In the genomic region with DNA sequence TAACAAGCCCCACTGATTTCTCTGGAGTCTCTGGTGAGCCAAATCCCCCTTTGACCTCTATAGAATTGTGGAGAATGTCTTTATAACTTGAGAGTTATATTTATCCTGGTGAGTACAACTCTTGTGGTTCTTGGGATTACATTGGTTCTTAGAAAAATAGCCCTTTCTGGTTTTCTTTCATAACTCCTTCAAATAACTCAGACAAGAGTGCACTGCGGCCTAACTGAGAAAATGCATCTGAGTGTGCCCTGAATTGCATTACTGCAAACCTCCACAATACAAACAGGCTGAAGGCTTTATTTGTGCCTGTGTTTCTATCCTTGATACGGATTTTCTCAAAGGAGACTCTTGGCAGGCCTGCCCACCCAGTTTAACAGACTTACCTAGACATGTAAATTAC, we compare ENCODE assay signal across 29 cellular contexts. TPM values are rescaled to one million over a fixed set of nuclear protein-coding genes. Genes with fewer than 3 reads are reported as not detected.
DNase-seq lines count a peak whose midpoint lies in the region; ATAC-seq and TF ChIP-seq lines count a peak whose summit lies in the region.
"Had no signal": no experiment of that assay in that cellular context is flagged by ENCODE, and none has a peak within 500 bp of the region (broad histone marks: within the 10 kb centered on the region; RNA-seq: fewer than 3 reads in every experiment).

No MANE protein-coding gene starts in this region.

- peaks cover 10% of the 10 kb centered on the region for H3K79me2 ChIP-seq in GM23338 (replicated peaks; ENCODE audit: insufficient read depth)

- no peak for DNase-seq in GM23338 (ENCODE audit: low spot score)
- DNase-seq in T-helper 17 cell: no peak
- DNase-seq in endodermal cell: no peak
- DNase-seq in osteocyte (ENCODE audit: extremely low spot score, unreplicated experiment): no peak
- no peak for DNase-seq in COLO668 (lab: John Stamatoyannopoulos, UW; ENCODE audit: unreplicated experiment)
- no peak for DNase-seq in T-helper 1 cell
- DNase-seq: activated B cell treated with CpG ODN at 0.5 μM for 24 hours; activated CD4-positive, alpha-beta T cell treated with anti-CD3 and anti-CD28 coated beads, Interleukin-2, amount 50 U/mL, for 1 hour; activated CD8-positive, alpha-beta memory T cell treated with anti-CD3 and anti-CD28 coated beads, Interleukin-2, amount 10 ng/mL, durations not matched to agents 7 days and 5 days; activated T-cell treated with anti-CD3 and anti-CD28 coated beads, Interleukin-2, amount 50 U/mL, for 48 hours; adrenal gland; CD4-positive, CD25-positive, alpha-beta regulatory T cell; DMS153; effector memory CD8-positive, alpha-beta T cell; foreskin fibroblast; GM23248; NCI-H1048; NCI-H1694 treated with DMSO at 0.1 percent for 48 hours; NCI-H526 treated with DMSO at 0.1 percent for 48 hours; pancreas; right cardiac atrium; stimulated activated CD4-positive, alpha-beta T cell treated with anti-CD3 and anti-CD28 coated beads, Interleukin-4, amount 100 ng/mL, for 1 hour; SW 1271 had no signal

- H3K4me1 ChIP-seq in GM23338 (ENCODE audit: insufficient read depth) (peaks cover 10% of the 10 kb centered on the region), endodermal cell (ENCODE audit: control insufficient read depth, insufficient read depth, low read length) (no peaks in the 10 kb centered on the region)
- H3K4me1 ChIP-seq: adrenal gland, pancreas, suprapubic skin, vagina had no signal

- 64 to 100% methylated on average over 1 to 2 of the region's 2 CpGs for WGBS in endodermal cell (ENCODE audit: insufficient coverage in 1 of 2, insufficient read length in 1 of 2), 2 experiments

- no peaks in the 10 kb centered on the region for H3K9me3 ChIP-seq in T-helper 17 cell (ENCODE audit: control insufficient read depth, low read length, poor library complexity, severe bottlenecking)
- no peaks in the 10 kb centered on the region for H3K9me3 ChIP-seq in endodermal cell (ENCODE audit: control insufficient read depth, low read length)
- H3K9me3 ChIP-seq: adrenal gland, pancreas, suprapubic skin, vagina had no signal

- TF ChIP-seq CTCF in GM23338 (conservative IDR thresholded peaks at IDR 0.05; ENCODE audit: low read depth in 2 of 2) (no peak), endodermal cell (conservative IDR thresholded peaks at IDR 0.05) (peak; percentile 10), osteocyte (IDR thresholded peaks at IDR 0.05) (no peak)

- H3K4me3 Mint-ChIP-seq in GM23338 (peak overlapping the region; percentile 34; the same call in 1 of the 3 replicates), T-helper 17 cell (peak overlapping the region; percentile 5), endodermal cell (peak overlapping the region; percentile 73), osteocyte (ENCODE audit: unreplicated experiment) (no peak overlapping the region)
- H3K4me3 Mint-ChIP-seq: activated B cell treated with CpG ODN at 0.5 μM for 24 hours; activated CD8-positive, alpha-beta memory T cell treated with anti-CD3 and anti-CD28 coated beads, Interleukin-2, amount 10 ng/mL, durations not matched to agents 7 days and 5 days; effector memory CD8-positive, alpha-beta T cell had no signal

- H3K4me1 Mint-ChIP-seq in GM23338: peaks cover 8% of the 10 kb centered on the region
- H3K4me1 Mint-ChIP-seq in T-helper 17 cell: peaks cover 6% of the 10 kb centered on the region
- H3K4me1 Mint-ChIP-seq in endodermal cell: peaks cover 16% of the 10 kb centered on the region
- peaks cover 14% of the 10 kb centered on the region for H3K4me1 Mint-ChIP-seq in osteocyte (ENCODE audit: unreplicated experiment)

- H3F3A ChIP-seq in GM23338 (replicated peaks; ENCODE audit: low read depth): no peaks in the 10 kb centered on the region

- ATAC-seq in GM23338 (no peak), T-helper 17 cell (no peak), HG02970 (IDR thresholded peaks at IDR 0.05; ENCODE audit: low FRiP score, unreplicated experiment) (no peak), HG02759 (IDR thresholded peaks at IDR 0.05; ENCODE audit: unreplicated experiment) (no peak)
- ATAC-seq: activated CD8-positive, alpha-beta memory T cell treated with anti-CD3 and anti-CD28 coated beads, Interleukin-2, amount 10 ng/mL, durations not matched to agents 7 days and 5 days; effector memory CD8-positive, alpha-beta T cell; Panc1; pancreas; right cardiac atrium had no signal

- no peaks in the 10 kb centered on the region for H3K9me2 ChIP-seq in GM23338 (ENCODE audit: insufficient read depth)

- H3K4me2 ChIP-seq in GM23338: no peak overlapping the region

- no peaks in the 10 kb centered on the region for H3K27me3 Mint-ChIP-seq in GM23338 (ENCODE audit: insufficient read depth, low read depth, poor library complexity)
- peaks cover 5% of the 10 kb centered on the region for H3K27me3 Mint-ChIP-seq in T-helper 17 cell
- no peaks in the 10 kb centered on the region for H3K27me3 Mint-ChIP-seq in endodermal cell (ENCODE audit: insufficient read depth)
- H3K27me3 Mint-ChIP-seq in osteocyte (ENCODE audit: unreplicated experiment): no peaks in the 10 kb centered on the region
- H3K27me3 Mint-ChIP-seq: CD4-positive, CD25-positive, alpha-beta regulatory T cell had no signal

- H3K27ac ChIP-seq in GM23338 (ENCODE audit: low read depth) (peak overlapping the region; percentile 80), endodermal cell (ENCODE audit: low read depth, low read length) (no peak overlapping the region)
- H3K27ac ChIP-seq: adrenal gland, coronary artery, GM23248, pancreas, suprapubic skin, vagina had no signal

- H3K9me3 Mint-ChIP-seq in GM23338 (no peaks in the 10 kb centered on the region; the same call in 2 of the 3 replicates), endodermal cell (peaks cover 21% of the 10 kb centered on the region), osteocyte (ENCODE audit: unreplicated experiment) (peaks cover 5% of the 10 kb centered on the region)
- H3K9me3 Mint-ChIP-seq: activated B cell treated with CpG ODN at 0.5 μM for 24 hours; effector memory CD8-positive, alpha-beta T cell had no signal

- H3K9ac ChIP-seq in endodermal cell (ENCODE audit: extremely low read depth, low read length, poor library complexity, severe bottlenecking): no peak overlapping the region
- H3K9ac ChIP-seq: GM23248 had no signal

- peaks cover 33% of the 10 kb centered on the region for H3K36me3 Mint-ChIP-seq in GM23338 (ENCODE audit: low read depth)
- no peaks in the 10 kb centered on the region for H3K36me3 Mint-ChIP-seq in T-helper 17 cell (ENCODE audit: low read depth)
- H3K36me3 Mint-ChIP-seq in endodermal cell (ENCODE audit: low read depth): peaks cover 26% of the 10 kb centered on the region
- peaks cover 10% of the 10 kb centered on the region for H3K36me3 Mint-ChIP-seq in osteocyte (ENCODE audit: unreplicated experiment)
- H3K36me3 Mint-ChIP-seq: activated CD8-positive, alpha-beta memory T cell treated with anti-CD3 and anti-CD28 coated beads, Interleukin-2, amount 10 ng/mL, durations not matched to agents 7 days and 5 days; CD4-positive, CD25-positive, alpha-beta regulatory T cell had no signal

- H4K20me1 ChIP-seq in GM23338 (replicated peaks; ENCODE audit: insufficient read depth): no peaks in the 10 kb centered on the region

- H3K36me3 ChIP-seq in GM23338 (ENCODE audit: insufficient read depth): peaks cover 7% of the 10 kb centered on the region; the same call in 1 of the 2 replicates
- peaks cover 25% of the 10 kb centered on the region for H3K36me3 ChIP-seq in endodermal cell (ENCODE audit: control insufficient read depth, insufficient read depth, low read length)
- H3K36me3 ChIP-seq: adrenal gland, pancreas, suprapubic skin, vagina had no signal

- no peak overlapping the region for H3K4me3 ChIP-seq in GM23338
- peak overlapping the region; percentile 88 for H3K4me3 ChIP-seq in endodermal cell (ENCODE audit: low read length)
- H3K4me3 ChIP-seq: adrenal gland, coronary artery, GM23248, pancreas, suprapubic skin, vagina had no signal

- H3K27me3 ChIP-seq in GM23338 (ENCODE audit: insufficient read depth) (no peaks in the 10 kb centered on the region), endodermal cell (ENCODE audit: control insufficient read depth, insufficient read depth, low read length, poor library complexity, severe bottlenecking) (no peaks in the 10 kb centered on the region)
- H3K27me3 ChIP-seq: adrenal gland, pancreas, suprapubic skin, vagina had no signal

- H2AFZ ChIP-seq in GM23338: no peak overlapping the region
- H2AFZ ChIP-seq: GM23248 had no signal

- no peak overlapping the region; the same call in 1 of the 2 replicates for H3K27ac Mint-ChIP-seq in GM23338
- no peak overlapping the region for H3K27ac Mint-ChIP-seq in T-helper 17 cell
- H3K27ac Mint-ChIP-seq in endodermal cell: peak overlapping the region; percentile 57
- peak overlapping the region; percentile 65 for H3K27ac Mint-ChIP-seq in osteocyte (ENCODE audit: unreplicated experiment)
- H3K27ac Mint-ChIP-seq: activated B cell treated with CpG ODN at 0.5 μM for 24 hours; activated CD8-positive, alpha-beta memory T cell treated with anti-CD3 and anti-CD28 coated beads, Interleukin-2, amount 10 ng/mL, durations not matched to agents 7 days and 5 days; CD4-positive, CD25-positive, alpha-beta regulatory T cell; effector memory CD8-positive, alpha-beta T cell had no signal

TF ChIP-seq in GM23338, 12 proteins besides CTCF, POLR2A, EP300 and RAD21 (continues in another document):
- no peak for TF ChIP-seq ZNF331 (CRISPR knock-in tag; IDR thresholded peaks at IDR 0.05; ENCODE audit: low read depth)
- TF ChIP-seq ZNF114 (CRISPR knock-in tag; IDR thresholded peaks at IDR 0.05): no peak
- no peak for TF ChIP-seq STAT1 (IDR thresholded peaks at IDR 0.05; ENCODE audit: unreplicated experiment)
- TF ChIP-seq POLR2AphosphoS5 (IDR thresholded peaks at IDR 0.05; ENCODE audit: low read depth): no peak

RNA-seq across cellular contexts. Expression of a gene that starts 2.7 kb away (rescaled TPM):
- total RNA-seq in GM23338 (2014; rRNA removed; shearing (Covaris generic)): 427 and 472 TPM in 2 replicates
- 682 and 714 TPM in 2 replicates for polyA plus RNA-seq in GM23338 (2016; fragmentation: Nextera tagmentation; extraction: Ambion mirVana)
- total RNA-seq in T-helper 17 cell (10 to 100 TPM in 1 of 2 donors, 1 to 10 TPM in 1; 5.7 to 32.0 TPM), endodermal cell (100 to 1,000 TPM; 595 to 651 TPM), osteocyte (216 and 224 TPM in 2 replicates)
- 492 TPM for polyA plus RNA-seq in endodermal cell (2013, experiment 1 of 2)
- polyA plus RNA-seq in endodermal cell (2013, experiment 2 of 2): 451 TPM

RNA-seq across cellular contexts. Expression of a gene that starts 22.7 kb away (rescaled TPM):
- 31.6 and 37.1 TPM in 2 replicates for total RNA-seq in GM23338 (2014; rRNA removed; shearing (Covaris generic))
- polyA plus RNA-seq in GM23338 (2016; fragmentation: Nextera tagmentation; extraction: Ambion mirVana): 174 and 184 TPM in 2 replicates
- under 1 TPM in 1 of 2 donors, not detected in 1; 0.55 TPM for total RNA-seq in T-helper 17 cell
- 100 to 1,000 TPM in 1 of 2 donors, 10 to 100 TPM in 1; 97.6 to 125 TPM for total RNA-seq in endodermal cell
- polyA plus RNA-seq in endodermal cell (2013, experiment 1 of 2): 122 TPM
- 140 TPM for polyA plus RNA-seq in endodermal cell (2013, experiment 2 of 2)
- 77.0 and 90.1 TPM in 2 replicates for total RNA-seq in osteocyte

RNA-seq across cellular contexts. Expression of a gene that starts 49.0 kb away (rescaled TPM):
- 7.3 and 16.5 TPM in 2 replicates for total RNA-seq in GM23338 (2014; rRNA removed; shearing (Covaris generic))
- 17.2 and 20.2 TPM in 2 replicates for polyA plus RNA-seq in GM23338 (2016; fragmentation: Nextera tagmentation; extraction: Ambion mirVana)
- total RNA-seq in T-helper 17 cell: not detected
- 1 to 10 TPM; 5.3 to 6.7 TPM for total RNA-seq in endodermal cell
- 55.8 TPM for polyA plus RNA-seq in endodermal cell (2013, experiment 1 of 2)
- polyA plus RNA-seq in endodermal cell (2013, experiment 2 of 2): 58.7 TPM
- total RNA-seq in osteocyte: 13.4 and 14.7 TPM in 2 replicates
- total RNA-seq: activated B cell treated with CpG ODN at 0.5 μM for 24 hours; activated CD8-positive, alpha-beta memory T cell treated with anti-CD3 and anti-CD28 coated beads, Interleukin-2, amount 10 ng/mL, durations not matched to agents 7 days and 5 days; CD4-positive, CD25-positive, alpha-beta regulatory T cell had no signal

Comparison
In these comparisons a context has a peak if more than half of its experiments do, and no peak if none do; other contexts are left out.
1. H3K27ac Mint-ChIP-seq: peak in endodermal cell (single experiment) and osteocyte (single experiment); none in GM23338 (single experiment) and T-helper 17 cell (single experiment).
2. RNA of a gene that starts 22.7 kb away (total RNA-seq): 97.6 to 125 TPM in endodermal cell, 77.0 to 90.1 TPM in osteocyte and 31.6 to 37.1 TPM in GM23338; 0.55 TPM in T-helper 17 cell; every median in the first group is over 10 times any median in the second.